ENCODE assay signal across 9 cellular contexts in the genomic region with DNA sequence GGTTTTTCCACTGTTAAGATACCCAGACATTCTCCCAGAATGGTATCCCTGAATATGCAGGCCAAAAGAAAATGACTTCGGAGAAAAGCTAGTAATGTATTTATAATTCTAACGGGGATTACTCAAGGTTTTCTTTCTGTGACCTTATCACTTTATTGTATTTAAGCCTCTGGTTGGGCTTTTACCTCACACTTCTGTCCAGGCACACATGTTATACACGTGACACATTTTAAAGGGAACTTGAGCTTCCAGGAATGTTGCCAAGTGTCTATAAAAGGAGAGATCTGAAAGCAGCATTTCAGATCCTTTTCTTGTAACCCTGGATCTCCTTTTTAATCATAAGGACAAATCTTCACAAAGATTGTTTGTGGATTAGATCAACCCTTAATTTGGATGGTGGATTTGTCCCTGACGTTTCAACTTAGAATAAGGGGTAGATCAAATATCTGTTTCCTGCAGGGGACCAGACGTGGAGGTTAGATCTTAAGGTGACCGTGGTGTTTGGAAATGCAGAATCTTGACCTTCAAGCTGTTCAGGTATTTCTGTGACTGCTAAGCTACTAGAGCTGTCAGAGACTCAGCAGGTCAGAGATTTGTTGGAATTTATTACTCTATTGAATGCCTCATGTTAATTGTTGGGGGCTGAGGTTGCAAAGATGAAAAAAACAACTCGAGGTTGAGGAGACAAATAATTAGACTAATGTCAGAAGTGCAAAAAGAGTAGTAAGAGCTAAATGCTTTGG. TPM values are rescaled to one million over a fixed set of nuclear protein-coding genes. Genes with fewer than 3 reads are reported as not detected.
DNase-seq lines count a peak whose midpoint lies in the region; ATAC-seq, FAIRE-seq and TF ChIP-seq lines count a peak whose summit lies in the region.
"Had no signal": no experiment of that assay in that cellular context is flagged by ENCODE, and none has a peak within 500 bp of the region (broad histone marks: within the 10 kb centered on the region; RNA-seq: fewer than 3 reads in every experiment).

No MANE protein-coding gene starts in this region.

- peaks cover 26% of the 10 kb centered on the region for H3K79me2 ChIP-seq in keratinocyte (ENCODE audit: control insufficient read depth, insufficient read depth, low read length)

- peak overlapping the region; percentile 90 for H3K27ac ChIP-seq in keratinocyte (ENCODE audit: control insufficient read depth, insufficient read depth, low read length)
- H3K27ac ChIP-seq in subcutaneous abdominal adipose tissue (ENCODE audit: low read depth, low read length) = peak overlapping the region; percentile 99
- H3K27ac ChIP-seq: SJSA1 had no signal

- TF ChIP-seq CTCF in keratinocyte (optimal IDR thresholded peaks at IDR 0.05 in 1 of 3, IDR thresholded peaks at IDR 0.05 in 1 of 3, conservative IDR thresholded peaks at IDR 0.05 in 1 of 3; ENCODE audit: extremely low read depth in 1 of 3, insufficient read depth in 2 of 3, low read length in 3 of 3) = no peak

- no peak for ATAC-seq in HG03439 (IDR thresholded peaks at IDR 0.05; ENCODE audit: unreplicated experiment)

- H3K4me3 ChIP-seq in MG63 (peak overlapping the region; percentile 93), adipocyte (ENCODE audit: low read length) (peak overlapping the region; percentile 99), keratinocyte (ENCODE audit: control insufficient read depth in 2 of 3, extremely low read depth in 1 of 3, insufficient read depth in 2 of 3, low read depth in 1 of 3, low read length in 3 of 3) (peak overlapping the region; percentile 92 to 97 (median 96)), subcutaneous abdominal adipose tissue (ENCODE audit: low read depth in 1 of 5, low read length in 5 of 5) (peak overlapping the region; percentile 91 to 100 (median 99))

- peak overlapping the region; percentile 98 for H3K9ac ChIP-seq in adipocyte (ENCODE audit: low read length)
- H3K9ac ChIP-seq in keratinocyte (ENCODE audit: control insufficient read depth, extremely low read depth, insufficient read depth, low read length) = peak overlapping the region; percentile 98
- H3K9ac ChIP-seq in subcutaneous abdominal adipose tissue (ENCODE audit: low read length in 5 of 5) = peak overlapping the region; percentile 93 to 100 (median 98)

- FAIRE-seq in keratinocyte (lab: Jason Lieb, UNC) = no peak

- no peaks in the 10 kb centered on the region for H4K20me1 ChIP-seq in keratinocyte (ENCODE audit: control insufficient read depth, extremely low read depth, insufficient read depth, low read length)

- H3K9me1 ChIP-seq in keratinocyte (ENCODE audit: control insufficient read depth, extremely low read depth, insufficient read depth, low read length) = no peaks in the 10 kb centered on the region

- H3K9me3 ChIP-seq in MG63 (no peaks in the 10 kb centered on the region), adipocyte (ENCODE audit: control insufficient read depth, low read length) (no peaks in the 10 kb centered on the region), keratinocyte (ENCODE audit: control insufficient read depth, low read depth, low read length) (no peaks in the 10 kb centered on the region), subcutaneous abdominal adipose tissue (ENCODE audit: control insufficient read depth in 5 of 5, low read length in 5 of 5) (no peaks in the 10 kb centered on the region)
- H3K9me3 ChIP-seq: SJSA1 had no signal

- no peaks in the 10 kb centered on the region for H3K27me3 ChIP-seq in MG63
- H3K27me3 ChIP-seq in adipocyte (replicated peaks; ENCODE audit: control insufficient read depth, insufficient read depth, low read length) = no peaks in the 10 kb centered on the region
- no peaks in the 10 kb centered on the region for H3K27me3 ChIP-seq in keratinocyte (ENCODE audit: control insufficient read depth, extremely low read depth, insufficient read depth, low read length)
- no peaks in the 10 kb centered on the region for H3K27me3 ChIP-seq in subcutaneous abdominal adipose tissue (ENCODE audit: control insufficient read depth in 5 of 5, insufficient read depth in 4 of 5, low read length in 5 of 5)
- H3K27me3 ChIP-seq: SJSA1 had no signal

- H2AFZ ChIP-seq in keratinocyte (ENCODE audit: control insufficient read depth, low read length) = no peak overlapping the region

- H3K4me2 ChIP-seq in keratinocyte (ENCODE audit: control insufficient read depth, extremely low read depth, insufficient read depth, low read depth, low read length) = peak overlapping the region; percentile 97

- H3K4me1 ChIP-seq in adipocyte (ENCODE audit: control insufficient read depth, insufficient read depth, low read length) (peaks cover 45% of the 10 kb centered on the region), keratinocyte (ENCODE audit: control insufficient read depth, extremely low read depth, insufficient read depth, low read length) (peaks cover 25% of the 10 kb centered on the region), subcutaneous abdominal adipose tissue (ENCODE audit: control insufficient read depth in 5 of 5, insufficient read depth in 5 of 5, low read length in 5 of 5) (peaks cover 15 to 73% (median 72%) of the 10 kb centered on the region in 5 donors)

- dilution Hi-C loops in keratinocyte (cut with MboI; ENCODE audit: extremely low pct_ligation_motif_present, low sequenced_read_pairs) = no loop called here

- DNase-seq in DMS 273 treated with DMSO at 0.1 percent for 48 hours (lab: John Stamatoyannopoulos, UW) (peak; percentile 45), MG63 (no peak), adipocyte (ENCODE audit: low read depth) (peak; percentile 81), keratinocyte (ENCODE audit: low read depth, low spot score) (no peak), NCI-H2081 treated with DMSO at 0.1 percent for 48 hours (lab: John Stamatoyannopoulos, UW) (no peak)
- no peak for DNase-seq in stimulated activated CD4-positive, alpha-beta T cell treated with anti-CD3 and anti-CD28 coated beads, Interleukin-2, amount 100 ng/mL, for 24 hours

- H3K36me3 ChIP-seq in MG63 (no peaks in the 10 kb centered on the region), adipocyte (ENCODE audit: control insufficient read depth, insufficient read depth, low read length, severe bottlenecking) (no peaks in the 10 kb centered on the region), keratinocyte (ENCODE audit: control insufficient read depth in 2 of 2, extremely low read depth in 1 of 2, insufficient read depth in 2 of 2, low read length in 2 of 2) (no peaks in the 10 kb centered on the region), subcutaneous abdominal adipose tissue (ENCODE audit: control insufficient read depth in 5 of 5, insufficient read depth in 5 of 5, low read length in 5 of 5) (no peaks in the 10 kb centered on the region)

RNA-seq across cellular contexts. Expression of a gene that starts 1.5 kb away (rescaled TPM):
- 17.1 and 32.1 TPM in 2 replicates for total RNA-seq in MG63 (2014; rRNA removed; shearing (Covaris generic); ENCODE audit: low replicate concordance)
- 10.3 to 15.1 TPM (median 13.2 TPM) in 3 replicates for polyA plus RNA-seq in keratinocyte
- polyA plus RNA-seq in keratinocyte (2011; ENCODE audit: low read depth) = 6.4 TPM
- polyA plus RNA-seq in keratinocyte (2011; cell fraction: cytosol; rRNA removed) = 9.1 and 12.9 TPM in 2 replicates
- polyA plus RNA-seq in keratinocyte (2011; cell fraction: nucleus; rRNA removed) = 14.4 and 15.2 TPM in 2 replicates
- polyA plus RNA-seq in keratinocyte (2012; ENCODE audit: low replicate concordance) = 7.1 and 7.2 TPM in 2 replicates
- 7.9 to 20.8 TPM (median 18.4 TPM) in 3 replicates for polyA minus RNA-seq in keratinocyte
- polyA minus RNA-seq in keratinocyte (2011; cell fraction: cytosol; rRNA and poly(A)+ RNA removed) = 13.0 TPM
- 10.0 and 13.1 TPM in 2 replicates for polyA minus RNA-seq in keratinocyte (2011; cell fraction: nucleus; rRNA and poly(A)+ RNA removed)

RNA-seq across cellular contexts. Expression of a gene that starts 42.0 kb away (rescaled TPM):
- total RNA-seq in MG63 (2014; rRNA removed; shearing (Covaris generic); ENCODE audit: low replicate concordance) = not detected in 2 replicates
- not detected in 3 replicates for polyA plus RNA-seq in keratinocyte
- polyA plus RNA-seq in keratinocyte (2011; ENCODE audit: low read depth) = not detected
- not detected in 2 replicates for polyA plus RNA-seq in keratinocyte (2011; cell fraction: cytosol; rRNA removed)
- not detected in 2 replicates for polyA plus RNA-seq in keratinocyte (2011; cell fraction: nucleus; rRNA removed)
- not detected in 2 replicates for polyA plus RNA-seq in keratinocyte (2012; ENCODE audit: low replicate concordance)
- polyA minus RNA-seq in keratinocyte = not detected in 3 replicates
- polyA minus RNA-seq in keratinocyte (2011; cell fraction: cytosol; rRNA and poly(A)+ RNA removed) = not detected
- not detected in 2 replicates for polyA minus RNA-seq in keratinocyte (2011; cell fraction: nucleus; rRNA and poly(A)+ RNA removed)

Comparison
In these comparisons a context has a peak if more than half of its experiments do, and no peak if none do; other contexts are left out.
1. DNase-seq: peak in DMS 273 treated with DMSO at 0.1 percent for 48 hours (single experiment) and adipocyte (single experiment); none in MG63 (single experiment), keratinocyte (single experiment), NCI-H2081 treated with DMSO at 0.1 percent for 48 hours (single experiment) and stimulated activated CD4-positive, alpha-beta T cell treated with anti-CD3 and anti-CD28 coated beads, Interleukin-2, amount 100 ng/mL, for 24 hours (0 of 2).
2. Peak in every context shown above with its lines, with median percentiles within 50 percentile points of each other: H3K4me3 ChIP-seq and H3K9ac ChIP-seq.